ENCODE assay signal across 19 cellular contexts in the genomic region with DNA sequence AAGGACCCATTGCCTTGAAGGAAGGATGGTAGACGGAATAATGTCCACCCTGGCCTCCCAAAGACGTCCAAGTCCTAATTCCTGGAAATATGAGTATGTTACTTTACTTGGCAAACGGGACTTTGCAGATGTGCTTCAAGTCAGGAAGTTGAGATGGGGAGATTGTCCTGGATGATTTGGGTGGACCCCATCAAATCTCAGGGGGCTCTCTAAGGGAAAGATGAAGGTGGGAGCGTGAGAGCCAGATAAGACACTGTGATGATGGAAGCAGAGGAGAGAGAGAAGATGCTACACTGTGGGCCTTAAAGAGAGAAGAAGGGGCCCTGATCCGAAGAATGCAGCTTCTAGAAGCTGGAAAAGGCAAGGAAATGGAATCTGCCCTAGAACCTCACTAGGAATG. TPM values are rescaled to one million over a fixed set of nuclear protein-coding genes. Genes with fewer than 3 reads are reported as not detected.
DNase-seq lines count a peak whose midpoint lies in the region; ATAC-seq and TF ChIP-seq lines count a peak whose summit lies in the region.
"Had no signal": no experiment of that assay in that cellular context is flagged by ENCODE, and none has a peak within 500 bp of the region (broad histone marks: within the 10 kb centered on the region; RNA-seq: fewer than 3 reads in every experiment).

No MANE protein-coding gene starts in this region.

- ATAC-seq in GM19023 (IDR thresholded peaks at IDR 0.05; ENCODE audit: unreplicated experiment) = no peak
- ATAC-seq in gastroesophageal sphincter = no peak
- ATAC-seq: GM12878 had no signal

- no peaks in the 10 kb centered on the region for H3K27me3 ChIP-seq in BLaER1
- H3K27me3 ChIP-seq in BLaER1 treated with 17β-estradiol and CSF1 and Interleukin-3, amounts not matched to agents 10 nM and 100 nM = no peaks in the 10 kb centered on the region
- peaks cover 55% of the 10 kb centered on the region for H3K27me3 ChIP-seq in SJSA1 (replicated peaks)
- H3K27me3 ChIP-seq in gastroesophageal sphincter = no peaks in the 10 kb centered on the region
- H3K27me3 ChIP-seq: BE2C had no signal

- TF ChIP-seq POLR2A in gastroesophageal sphincter (IDR thresholded peaks at IDR 0.05) = no peak

- H4K20me1 ChIP-seq in BLaER1 = no peaks in the 10 kb centered on the region
- no peaks in the 10 kb centered on the region for H4K20me1 ChIP-seq in BLaER1 treated with 17β-estradiol and CSF1 and Interleukin-3, amounts not matched to agents 10 nM and 100 nM

- no peak overlapping the region for H3K4me3 ChIP-seq in BLaER1
- H3K4me3 ChIP-seq in BLaER1 treated with 17β-estradiol and CSF1 and Interleukin-3, amounts not matched to agents 10 nM and 100 nM = no peak overlapping the region
- no peak overlapping the region for H3K4me3 ChIP-seq in SJSA1
- H3K4me3 ChIP-seq in gastroesophageal sphincter = no peak overlapping the region
- H3K4me3 ChIP-seq: GM12878 had no signal

- H3K27ac ChIP-seq in BLaER1 (no peak overlapping the region), SJSA1 (no peak overlapping the region), gastroesophageal sphincter (no peak overlapping the region)
- H3K27ac ChIP-seq in BLaER1 treated with 17β-estradiol and CSF1 and Interleukin-3, amounts not matched to agents 10 nM and 100 nM = peak overlapping the region in 2 of 11 experiments; percentile 29 to 58; a peak in 2 of 22 replicates

- TF ChIP-seq CTCF in gastroesophageal sphincter (IDR thresholded peaks at IDR 0.05) = no peak

- H3K9ac ChIP-seq in BLaER1 = no peak overlapping the region
- no peak overlapping the region for H3K9ac ChIP-seq in BLaER1 treated with 17β-estradiol and CSF1 and Interleukin-3, amounts not matched to agents 10 nM and 100 nM

- no peaks in the 10 kb centered on the region for H3K9me3 ChIP-seq in BLaER1
- H3K9me3 ChIP-seq in BLaER1 treated with 17β-estradiol and CSF1 and Interleukin-3, amounts not matched to agents 10 nM and 100 nM (replicated peaks in 1 of 11) = no peaks in the 10 kb centered on the region
- H3K9me3 ChIP-seq in SJSA1 (replicated peaks) = peaks cover 3% of the 10 kb centered on the region; the same call in 1 of the 2 replicates
- no peaks in the 10 kb centered on the region for H3K9me3 ChIP-seq in gastroesophageal sphincter
- H3K9me3 ChIP-seq: BE2C had no signal

- no peaks in the 10 kb centered on the region for H3K36me3 ChIP-seq in BLaER1
- no peaks in the 10 kb centered on the region for H3K36me3 ChIP-seq in BLaER1 treated with 17β-estradiol and CSF1 and Interleukin-3, amounts not matched to agents 10 nM and 100 nM
- H3K36me3 ChIP-seq in SJSA1 = no peaks in the 10 kb centered on the region
- H3K36me3 ChIP-seq in gastroesophageal sphincter = no peaks in the 10 kb centered on the region
- H3K36me3 ChIP-seq: BE2C had no signal

- peaks cover 38% of the 10 kb centered on the region for H3K4me1 ChIP-seq in BLaER1
- H3K4me1 ChIP-seq in BLaER1 treated with 17β-estradiol and CSF1 and Interleukin-3, amounts not matched to agents 10 nM and 100 nM = peaks cover 32 to 48% (median 40%) of the 10 kb centered on the region in 10 experiments
- H3K4me1 ChIP-seq in SJSA1 (replicated peaks) = 0 out of 2 replicates have a peak, but pooled peaks cover 6% of the 10 kb centered on the region
- H3K4me1 ChIP-seq in gastroesophageal sphincter = peaks cover 0 to 4% (median 0%) of the 10 kb centered on the region in 3 donors
- H3K4me1 ChIP-seq: BE2C had no signal

- 80 to 83% methylated on average over 2 to 5 of the region's 5 CpGs for WGBS in gastroesophageal sphincter (ENCODE audit: low coverage in 1 of 2), 2 donors

- H3K4me2 ChIP-seq in BLaER1 = peak overlapping the region; percentile 61
- peak overlapping the region; percentile 58 to 80 (median 70); a peak in 21 of 22 replicates for H3K4me2 ChIP-seq in BLaER1 treated with 17β-estradiol and CSF1 and Interleukin-3, amounts not matched to agents 10 nM and 100 nM

- peak; percentile 63 to 69 for DNase-seq in SJSA1 (ENCODE audit: low read depth in 1 of 2, low spot score in 2 of 2)
- DNase-seq: 8988T; ACHN; BE2C; C1 segment of cervical spinal cord; CD4-positive, alpha-beta memory T cell; CD8-positive, alpha-beta memory T cell; COR-L47; DMS 273 treated with DMSO at 0.1 percent for 48 hours; DMS153; DMS53; DMS79; DND-41; EL had no signal

- no peak for TF ChIP-seq EP300 in gastroesophageal sphincter (IDR thresholded peaks at IDR 0.05)

RNA-seq across cellular contexts. Expression of gene LTA4H, which starts 29.6 kb away (rescaled TPM):
- total RNA-seq in SJSA1 (2014; rRNA removed; shearing (Covaris generic)) = 537 and 538 TPM in 2 replicates
- 100 to 1,000 TPM in 1 of 4 donors, 10 to 100 TPM in 3; 65.3 to 110 (median 67.6) TPM for total RNA-seq in gastroesophageal sphincter
